In genomic region chr1:209751627-209752231, GRCh38 we compare ENCODE assay signal across 9 cellular contexts.
A peak's percentile ranks its signal among the peaks of the same experiment; 100 is the strongest.
DNase-seq lines count a peak whose midpoint lies in the region; ATAC-seq and TF ChIP-seq lines count a peak whose summit lies in the region.
"Had no signal": no experiment of that assay in that cellular context is flagged by ENCODE, and none has a peak within 500 bp of the region (broad histone marks: within the 10 kb centered on the region; RNA-seq: fewer than 3 reads in every experiment).

No MANE protein-coding gene starts in this region.

- H3K4me3 Mint-ChIP-seq in activated naive CD8-positive, alpha-beta T cell treated with anti-CD3 and anti-CD28 coated beads, Interleukin-2, amount 50 U/mL, for 24 hours: peak overlapping the region; percentile 51

- H3K9me3 Mint-ChIP-seq in activated naive CD8-positive, alpha-beta T cell treated with anti-CD3 and anti-CD28 coated beads, Interleukin-2, amount 50 U/mL, for 24 hours: no peaks in the 10 kb centered on the region

- H3K27me3 Mint-ChIP-seq in activated naive CD8-positive, alpha-beta T cell treated with anti-CD3 and anti-CD28 coated beads, Interleukin-2, amount 50 U/mL, for 24 hours: no peaks in the 10 kb centered on the region

- in situ Hi-C loops in GM13976 (cut with MboI; ENCODE audit: low sequenced_read_pairs, unreplicated experiment): no loop called here

- peak overlapping the region; percentile 96 for H3K27ac Mint-ChIP-seq in activated naive CD8-positive, alpha-beta T cell treated with anti-CD3 and anti-CD28 coated beads, Interleukin-2, amount 50 U/mL, for 24 hours

- DNase-seq in GM13976 (ENCODE audit: low spot score): peak; percentile 64
- DNase-seq in activated naive CD8-positive, alpha-beta T cell treated with anti-CD3 and anti-CD28 coated beads, Interleukin-2, amount 50 U/mL, for 24 hours: peak; percentile 38
- DNase-seq in DMS53 (lab: John Stamatoyannopoulos, UW): no peak
- DNase-seq in NCI-H345 treated with DMSO at 0.1 percent for 48 hours (lab: John Stamatoyannopoulos, UW; ENCODE audit: unreplicated experiment): no peak
- DNase-seq in DMS114 treated with DMSO at 0.1 percent for 48 hours (lab: John Stamatoyannopoulos, UW; ENCODE audit: unreplicated experiment): no peak
- no peak for DNase-seq in NCI-H2227 (lab: John Stamatoyannopoulos, UW; ENCODE audit: unreplicated experiment)
- DNase-seq: NCI-H82 had no signal

- H3K36me3 Mint-ChIP-seq in activated naive CD8-positive, alpha-beta T cell treated with anti-CD3 and anti-CD28 coated beads, Interleukin-2, amount 50 U/mL, for 24 hours (ENCODE audit: low read depth): peaks cover 9% of the 10 kb centered on the region

- peaks cover 86% of the 10 kb centered on the region for H3K4me1 Mint-ChIP-seq in activated naive CD8-positive, alpha-beta T cell treated with anti-CD3 and anti-CD28 coated beads, Interleukin-2, amount 50 U/mL, for 24 hours

- TF ChIP-seq CTCF in GM13976 (IDR thresholded peaks at IDR 0.05; ENCODE audit: borderline replicate concordance, control extremely low read depth, extremely low read depth, insufficient read depth, missing control alignments): no peak

- ATAC-seq in GM21390 (IDR thresholded peaks at IDR 0.05; ENCODE audit: unreplicated experiment): peak; percentile 48
- peak; percentile 52 for ATAC-seq in HG03442 (IDR thresholded peaks at IDR 0.05; ENCODE audit: unreplicated experiment)
- ATAC-seq in activated naive CD8-positive, alpha-beta T cell treated with anti-CD3 and anti-CD28 coated beads, Interleukin-2, amount 50 U/mL, for 24 hours: peak; percentile 47

Comparison
In these comparisons a context has a peak if more than half of its experiments do, and no peak if none do; other contexts are left out.
1. DNase-seq: peak in GM13976 (single experiment) and activated naive CD8-positive, alpha-beta T cell treated with anti-CD3 and anti-CD28 coated beads, Interleukin-2, amount 50 U/mL, for 24 hours (single experiment); none in DMS53 (single experiment), NCI-H345 treated with DMSO at 0.1 percent for 48 hours (single experiment), DMS114 treated with DMSO at 0.1 percent for 48 hours (single experiment) and NCI-H2227 (single experiment).
2. Peak in every context shown above with its lines, with median percentiles within 50 percentile points of each other: ATAC-seq.